In genomic region chr4:68347845-68348244, GRCh38 we compare ENCODE assay signal across 9 cellular contexts. TPM values are rescaled to one million over a fixed set of nuclear protein-coding genes. Genes with fewer than 3 reads are reported as not detected.
DNase-seq lines count a peak whose midpoint lies in the region; ATAC-seq and TF ChIP-seq lines count a peak whose summit lies in the region.
"Had no signal": no experiment of that assay in that cellular context is flagged by ENCODE, and none has a peak within 500 bp of the region (broad histone marks: within the 10 kb centered on the region; RNA-seq: fewer than 3 reads in every experiment).

No MANE protein-coding gene starts in this region.

- no peak for DNase-seq in heart left ventricle
- no peak for DNase-seq in Right ventricle myocardium inferior (ENCODE audit: missing footprints)
- DNase-seq in astrocyte of the spinal cord (ENCODE audit: low read depth, low spot score), result no peak
- DNase-seq in lower lobe of right lung, result no peak
- no peak for DNase-seq in upper lobe of right lung
- no peak for DNase-seq in NAMALWA (ENCODE audit: low spot score)
- DNase-seq in inferior parietal cortex (ENCODE audit: extremely low spot score), result no peak
- DNase-seq in adrenal gland, result no peak
- DNase-seq: DMS153 had no signal

- 12 to 17% (median 14%) methylated on average over 5 of the region's 5 CpGs for WGBS in heart left ventricle, 4 donors
- WGBS in adrenal gland, 4 donors, result 17 to 22% (median 19%) methylated on average over 5 of the region's 5 CpGs

- intact Hi-C loops in heart left ventricle (cut with DNase I), result no loop called here
- intact Hi-C loops in Right ventricle myocardium inferior (cut with DNase I), result loop anchor here (10.0 kb wide), 1 partner anchor 803 kb away; the partner anchor contains the start of gene CENPC
- intact Hi-C loops in lower lobe of right lung (cut with DNase I), result no loop called here
- intact Hi-C loops in upper lobe of right lung (cut with DNase I), result no loop called here
- intact Hi-C loops in adrenal gland (cut with DNase I), result no loop called here

- peaks cover 5 to 59% (median 52%) of the 10 kb centered on the region in 12 donors for H3K4me1 ChIP-seq in heart left ventricle
- H3K4me1 ChIP-seq in lower lobe of right lung, result peaks cover 55% of the 10 kb centered on the region
- peaks cover 50% of the 10 kb centered on the region for H3K4me1 ChIP-seq in upper lobe of right lung
- H3K4me1 ChIP-seq in adrenal gland (replicated peaks in 1 of 2), result peaks cover 19 to 60% of the 10 kb centered on the region in 2 donors

- TF ChIP-seq CTCF in heart left ventricle (IDR thresholded peaks at IDR 0.05), result no peak
- TF ChIP-seq CTCF in astrocyte of the spinal cord (IDR thresholded peaks at IDR 0.05; ENCODE audit: low read depth, low read length), result no peak
- TF ChIP-seq CTCF in lower lobe of right lung (IDR thresholded peaks at IDR 0.05), result no peak
- no peak for TF ChIP-seq CTCF in upper lobe of right lung (IDR thresholded peaks at IDR 0.05)
- TF ChIP-seq CTCF in adrenal gland (IDR thresholded peaks at IDR 0.05), result no peak

- TF ChIP-seq POLR2A in heart left ventricle (IDR thresholded peaks at IDR 0.05) (no peak), adrenal gland (IDR thresholded peaks at IDR 0.05) (no peak)

- ATAC-seq in heart left ventricle (no peak), Right ventricle myocardium inferior (no peak), lower lobe of right lung (no peak), upper lobe of right lung (no peak)

- no peaks in the 10 kb centered on the region for H3K36me3 ChIP-seq in heart left ventricle
- H3K36me3 ChIP-seq in lower lobe of right lung, result no peaks in the 10 kb centered on the region
- no peaks in the 10 kb centered on the region for H3K36me3 ChIP-seq in upper lobe of right lung
- no peaks in the 10 kb centered on the region for H3K36me3 ChIP-seq in adrenal gland (replicated peaks in 1 of 2)

- in situ Hi-C loops in astrocyte of the spinal cord (cut with HindIII; ENCODE audit: low sequenced_read_pairs), result no loop called here

- H3K27me3 ChIP-seq in heart left ventricle (no peaks in the 10 kb centered on the region), lower lobe of right lung (ENCODE audit: low read depth) (no peaks in the 10 kb centered on the region), upper lobe of right lung (no peaks in the 10 kb centered on the region), adrenal gland (no peaks in the 10 kb centered on the region)

- H3K4me3 ChIP-seq in heart left ventricle (peak overlapping the region in 11 of 12 donors; percentile 77 to 96 (median 89)), astrocyte of the spinal cord (ENCODE audit: low read depth, low read length) (peak overlapping the region; percentile 89), lower lobe of right lung (peak overlapping the region; percentile 90), upper lobe of right lung (peak overlapping the region; percentile 92), adrenal gland (peak overlapping the region in 1 of 4 donors; percentile 85)

- no peaks in the 10 kb centered on the region for H3K9me3 ChIP-seq in heart left ventricle
- no peaks in the 10 kb centered on the region for H3K9me3 ChIP-seq in lower lobe of right lung
- H3K9me3 ChIP-seq in upper lobe of right lung, result no peaks in the 10 kb centered on the region
- no peaks in the 10 kb centered on the region for H3K9me3 ChIP-seq in adrenal gland (replicated peaks in 1 of 3)

- H3K27ac ChIP-seq in heart left ventricle (peak overlapping the region in 2 of 12 donors; percentile 98 to 99), lower lobe of right lung (no peak overlapping the region), upper lobe of right lung (no peak overlapping the region), adrenal gland (no peak overlapping the region)

RNA-seq across cellular contexts. Expression of gene YTHDC1, which starts 2.0 kb away (rescaled TPM):
- total RNA-seq in heart left ventricle, result 10 to 100 TPM; 27.0 to 60.8 (median 43.8) TPM
- 10 to 100 TPM; 27.1 to 30.5 TPM for polyA plus RNA-seq in heart left ventricle
- 52.0 TPM for total RNA-seq in Right ventricle myocardium inferior
- total RNA-seq in lower lobe of right lung, result 77.2 TPM
- total RNA-seq in upper lobe of right lung, result 94.3 TPM
- total RNA-seq in adrenal gland, result 10 to 100 TPM; 24.6 to 63.0 (median 45.4) TPM
- polyA plus RNA-seq in adrenal gland, result 10 to 100 TPM; 29.4 to 64.0 (median 51.7) TPM
